In the genomic region with DNA sequence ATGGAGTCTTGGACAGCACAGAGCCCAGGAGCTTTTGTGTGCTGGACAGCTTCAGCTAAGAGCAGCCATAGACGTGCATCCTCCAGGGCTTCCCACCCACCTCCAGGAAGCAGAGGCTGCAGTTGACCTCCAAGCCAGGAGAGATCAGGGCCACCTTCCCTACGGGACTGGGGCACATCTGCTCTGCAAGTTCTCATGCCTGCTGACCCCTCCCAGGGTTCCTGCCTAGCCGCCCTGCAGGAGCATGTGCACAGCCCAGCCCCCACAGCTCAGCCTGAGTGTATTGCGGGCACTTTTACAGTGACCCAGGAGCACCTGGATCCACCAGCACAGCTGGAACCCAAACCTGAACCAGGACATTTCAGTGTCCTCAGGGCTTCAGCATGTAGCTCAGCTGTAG, we compare ENCODE assay signal across 25 cellular contexts.
DNase-seq lines count a peak whose midpoint lies in the region; ATAC-seq, FAIRE-seq and TF ChIP-seq lines count a peak whose summit lies in the region.
"Had no signal": no experiment of that assay in that cellular context is flagged by ENCODE, and none has a peak within 500 bp of the region (broad histone marks: within the 10 kb centered on the region; RNA-seq: fewer than 3 reads in every experiment).

No MANE protein-coding gene starts in this region.

- no peaks in the 10 kb centered on the region for H3K36me3 Mint-ChIP-seq in activated naive CD8-positive, alpha-beta T cell treated with anti-CD3 and anti-CD28 coated beads, Interleukin-2, amount 50 U/mL, for 24 hours (ENCODE audit: low read depth)
- H3K36me3 Mint-ChIP-seq in activated naive CD8-positive, alpha-beta T cell treated with anti-CD3 and anti-CD28 coated beads for 36 hours = no peaks in the 10 kb centered on the region
- H3K36me3 Mint-ChIP-seq: CD8-positive, alpha-beta memory T cell had no signal

- H3K79me2 ChIP-seq in KMS-11 (ENCODE audit: insufficient read depth, low read depth) = no peaks in the 10 kb centered on the region

- intact Hi-C loops in kidney (cut with DNase I) = no loop called here

- peak; percentile 7 for ATAC-seq in activated naive CD8-positive, alpha-beta T cell treated with anti-CD3 and anti-CD28 coated beads, Interleukin-2, amount 50 U/mL, for 24 hours
- peak; percentile 6 to 63 for ATAC-seq in upper lobe of left lung (ENCODE audit: low FRiP score in 2 of 2)
- no peak for ATAC-seq in HG03457 (IDR thresholded peaks at IDR 0.05; ENCODE audit: unreplicated experiment)
- ATAC-seq: GM12878 had no signal

- peaks cover 24% of the 10 kb centered on the region for H3K9me3 Mint-ChIP-seq in activated naive CD8-positive, alpha-beta T cell treated with anti-CD3 and anti-CD28 coated beads, Interleukin-2, amount 50 U/mL, for 24 hours
- H3K9me3 Mint-ChIP-seq in activated naive CD8-positive, alpha-beta T cell treated with anti-CD3 and anti-CD28 coated beads for 36 hours = peaks cover 3% of the 10 kb centered on the region

- no peak for TF ChIP-seq POLR2A in upper lobe of left lung (IDR thresholded peaks at IDR 0.05)

- no peaks in the 10 kb centered on the region for H3K9me3 ChIP-seq in kidney (ENCODE audit: control insufficient read depth in 1 of 2, low read length in 2 of 2)
- no peaks in the 10 kb centered on the region for H3K9me3 ChIP-seq in upper lobe of left lung
- H3K9me3 ChIP-seq: BLaER1, HAP-1 had no signal

- H3K27me3 Mint-ChIP-seq in activated naive CD8-positive, alpha-beta T cell treated with anti-CD3 and anti-CD28 coated beads, Interleukin-2, amount 50 U/mL, for 24 hours = no peaks in the 10 kb centered on the region
- no peaks in the 10 kb centered on the region for H3K27me3 Mint-ChIP-seq in activated naive CD8-positive, alpha-beta T cell treated with anti-CD3 and anti-CD28 coated beads for 36 hours
- H3K27me3 Mint-ChIP-seq: B cell; CD4-positive, alpha-beta T cell had no signal

- H3K4me3 Mint-ChIP-seq in activated naive CD8-positive, alpha-beta T cell treated with anti-CD3 and anti-CD28 coated beads, Interleukin-2, amount 50 U/mL, for 24 hours = no peak overlapping the region
- H3K4me3 Mint-ChIP-seq in activated naive CD8-positive, alpha-beta T cell treated with anti-CD3 and anti-CD28 coated beads for 36 hours = no peak overlapping the region
- H3K4me3 Mint-ChIP-seq: B cell; CD4-positive, alpha-beta T cell; CD8-positive, alpha-beta memory T cell; HFFc6 had no signal

- H3K4me2 ChIP-seq in KMS-11 = peak overlapping the region; percentile 91; the same call in 1 of the 2 replicates
- H3K4me2 ChIP-seq: BLaER1 had no signal

- DNase-seq in activated naive CD8-positive, alpha-beta T cell treated with anti-CD3 and anti-CD28 coated beads, Interleukin-2, amount 50 U/mL, for 24 hours = no peak
- no peak for DNase-seq in activated naive CD8-positive, alpha-beta T cell treated with anti-CD3 and anti-CD28 coated beads for 36 hours
- DNase-seq in kidney = peak; percentile 54
- DNase-seq in upper lobe of left lung = peak in 1 of 2 donors; percentile 13
- DNase-seq in NCI-H2196 (lab: John Stamatoyannopoulos, UW; ENCODE audit: unreplicated experiment) = no peak
- no peak for DNase-seq in putamen (ENCODE audit: low spot score)
- DNase-seq: CD4-positive, alpha-beta T cell; CD8-positive, alpha-beta memory T cell; DMS 273 treated with DMSO at 0.1 percent for 48 hours; DMS79; EL; GDM1; GM23248; HFFc6 had no signal

- H2AFZ ChIP-seq in KMS-11 (ENCODE audit: low read depth) = peak overlapping the region; percentile 49
- H2AFZ ChIP-seq: GM23248 had no signal

- H3K27ac ChIP-seq in KMS-11 (peak overlapping the region; percentile 82), kidney (ENCODE audit: low read depth in 2 of 2, low read length in 2 of 2) (no peak overlapping the region), upper lobe of left lung (no peak overlapping the region)
- H3K27ac ChIP-seq: 22Rv1, BLaER1, C4-2B, GM23248 had no signal

- H3K27me3 ChIP-seq in KMS-11 (ENCODE audit: insufficient read depth, low read depth) (no peaks in the 10 kb centered on the region), upper lobe of left lung (no peaks in the 10 kb centered on the region)
- H3K27me3 ChIP-seq: BLaER1 had no signal

- H3K9ac ChIP-seq in KMS-11 = no peak overlapping the region
- H3K9ac ChIP-seq in kidney (ENCODE audit: low read length in 2 of 2) = no peak overlapping the region
- H3K9ac ChIP-seq: BLaER1, GM23248 had no signal

- no peak for TF ChIP-seq EP300 in upper lobe of left lung (IDR thresholded peaks at IDR 0.05)

- H3K4me3 ChIP-seq in KMS-11 (IDR thresholded peaks at IDR 0.05; ENCODE audit: insufficient read depth, low read depth, low read length) (no peak overlapping the region), kidney (ENCODE audit: low read length in 2 of 2) (no peak overlapping the region), upper lobe of left lung (no peak overlapping the region)
- H3K4me3 ChIP-seq: BLaER1, GM12878, GM23248, HAP-1 had no signal

- TF ChIP-seq CTCF in KMS-11 (conservative IDR thresholded peaks at IDR 0.05; ENCODE audit: low read depth, low read length) = no peak
- no peak for TF ChIP-seq CTCF in kidney (IDR thresholded peaks at IDR 0.05; ENCODE audit: borderline replicate concordance, extremely low read depth, insufficient read depth)
- TF ChIP-seq CTCF in upper lobe of left lung (IDR thresholded peaks at IDR 0.05) = no peak

- peaks cover 64% of the 10 kb centered on the region for H3K4me1 ChIP-seq in KMS-11 (ENCODE audit: low read depth, poor library complexity, severe bottlenecking)
- no peaks in the 10 kb centered on the region for H3K4me1 ChIP-seq in kidney (ENCODE audit: control insufficient read depth in 1 of 2, insufficient read depth in 1 of 2, low read depth in 1 of 2, low read length in 2 of 2)
- no peaks in the 10 kb centered on the region for H3K4me1 ChIP-seq in upper lobe of left lung
- H3K4me1 ChIP-seq: BLaER1, HAP-1 had no signal

- FAIRE-seq in kidney (lab: Jason Lieb, UNC) = no peak
- FAIRE-seq: A204.1, D721Med, GM12878, GM19239 had no signal

- H3K27ac Mint-ChIP-seq in activated naive CD8-positive, alpha-beta T cell treated with anti-CD3 and anti-CD28 coated beads, Interleukin-2, amount 50 U/mL, for 24 hours = no peak overlapping the region
- H3K27ac Mint-ChIP-seq in activated naive CD8-positive, alpha-beta T cell treated with anti-CD3 and anti-CD28 coated beads for 36 hours = no peak overlapping the region
- H3K27ac Mint-ChIP-seq: B cell; CD4-positive, alpha-beta T cell; CD8-positive, alpha-beta memory T cell; HFFc6 had no signal

- WGBS in upper lobe of left lung, 2 donors = 86% methylated on average over 4 of the region's 4 CpGs; no CpG with 5 or more reads in 1 of the 2 donors

- H3K4me1 Mint-ChIP-seq in activated naive CD8-positive, alpha-beta T cell treated with anti-CD3 and anti-CD28 coated beads, Interleukin-2, amount 50 U/mL, for 24 hours = no peaks in the 10 kb centered on the region
- no peaks in the 10 kb centered on the region for H3K4me1 Mint-ChIP-seq in activated naive CD8-positive, alpha-beta T cell treated with anti-CD3 and anti-CD28 coated beads for 36 hours
- H3K4me1 Mint-ChIP-seq: B cell; CD8-positive, alpha-beta memory T cell had no signal

- H3K36me3 ChIP-seq in KMS-11 (ENCODE audit: insufficient read depth) = no peaks in the 10 kb centered on the region
- H3K36me3 ChIP-seq in kidney (ENCODE audit: control insufficient read depth in 1 of 2, insufficient read depth in 2 of 2, low read length in 2 of 2) = no peaks in the 10 kb centered on the region
- no peaks in the 10 kb centered on the region for H3K36me3 ChIP-seq in upper lobe of left lung
- H3K36me3 ChIP-seq: BLaER1, HAP-1 had no signal

- H4K20me1 ChIP-seq in KMS-11 (ENCODE audit: insufficient read depth) = no peaks in the 10 kb centered on the region
- H4K20me1 ChIP-seq: BLaER1 had no signal
